In the genomic region with DNA sequence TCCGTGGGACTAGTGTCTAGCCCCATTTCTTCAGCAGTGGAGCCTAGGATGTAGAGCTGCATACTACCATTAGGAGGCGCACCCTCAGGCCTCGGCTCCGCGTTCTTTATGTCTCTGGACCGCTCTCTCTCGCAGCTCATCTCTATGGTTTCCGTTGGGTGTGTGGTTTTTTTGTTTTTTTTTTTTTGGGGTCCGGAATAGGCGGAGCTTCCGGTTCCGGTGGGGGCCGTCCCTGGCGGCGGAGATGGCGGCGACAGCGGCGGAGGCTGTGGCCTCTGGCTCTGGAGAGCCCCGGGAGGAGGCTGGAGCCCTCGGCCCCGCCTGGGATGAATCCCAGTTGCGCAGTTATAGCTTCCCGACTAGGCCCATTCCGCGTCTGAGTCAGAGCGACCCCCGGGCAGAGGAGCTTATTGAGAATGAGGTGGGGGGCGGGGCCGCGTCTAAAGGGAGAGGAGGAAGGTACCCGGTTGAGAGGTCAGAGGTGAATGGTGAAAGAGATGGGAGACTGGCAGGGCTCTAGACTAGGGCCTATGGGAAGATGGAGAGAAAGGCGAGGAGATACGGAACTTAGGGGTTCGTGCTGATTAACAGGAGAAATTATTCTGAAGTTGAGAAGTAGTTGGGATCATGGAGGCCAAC, we compare ENCODE assay signal across 8 cellular contexts. TPM values are rescaled to one million over a fixed set of nuclear protein-coding genes. Genes with fewer than 3 reads are reported as not detected.
A peak's percentile ranks its signal among the peaks of the same experiment; 100 is the strongest.
DNase-seq lines count a peak whose midpoint lies in the region; ATAC-seq and TF ChIP-seq lines count a peak whose summit lies in the region.

HIF1AN (plus strand) TSS at position 229 of the 639 bp plus-strand sequence; CDS start at position 245, 16 bp downstream.

- intact Hi-C loops in A673 (cut with micrococcal nuclease; ENCODE audit: unreplicated experiment) = no loop called here

- DNase-seq in A673 (ENCODE audit: low spot score) (peak; percentile 98), NCI-H2107 treated with DMSO at 0.1 percent for 48 hours (lab: John Stamatoyannopoulos, UW; ENCODE audit: unreplicated experiment) (peak; percentile 92), UCSD-AML1 (lab: John Stamatoyannopoulos, UW; ENCODE audit: unreplicated experiment) (peak; percentile 88), brain pericyte (ENCODE audit: low read depth, low spot score) (peak; percentile 67)

- peaks cover 25% of the 10 kb centered on the region for H3K36me3 ChIP-seq in A673 (ENCODE audit: insufficient read depth, low read length, poor library complexity, severe bottlenecking)
- peaks cover 28% of the 10 kb centered on the region for H3K36me3 ChIP-seq in iPS-18a (ENCODE audit: control insufficient read depth, low read depth, low read length)
- peaks cover 21% of the 10 kb centered on the region for H3K36me3 ChIP-seq in skeletal muscle satellite cell (ENCODE audit: insufficient read depth, low read length)

- CTCF ChIA-PET in A673 (lab: Charles Lee) = interaction anchor here (0.6 to 1.9 kb wide), 6 partner anchors 9 to 1246 kb away, joined by 3 to 18 read pairs (median 4); no protein-coding TSS in a partner anchor

- TF ChIP-seq POLR2A in GM18526 (IDR thresholded peaks at IDR 0.05; ENCODE audit: extremely low read depth, insufficient read length) = peak; percentile 97

- H3K4me3 ChIP-seq in A673 (ENCODE audit: low read depth, low read length, poor library complexity, severe bottlenecking) (peak within 1 kb of the TSS; percentile 89), iPS-18a (ENCODE audit: low read length) (peak within 1 kb of the TSS; percentile 89), skeletal muscle satellite cell (ENCODE audit: low read length) (peak within 1 kb of the TSS; percentile 86)

- BruUV-seq in A673 (replicated peaks; lab: Mats Ljungman, UMichigan) = no TSS peak

- peak within 1 kb of the TSS; percentile 94 for H3K4me2 ChIP-seq in skeletal muscle satellite cell (ENCODE audit: low read length)

- H3K4me1 ChIP-seq in A673 (ENCODE audit: insufficient read depth, low read length, poor library complexity, severe bottlenecking) (peaks cover 13% of the 10 kb centered on the region), iPS-18a (ENCODE audit: control insufficient read depth, low read depth, low read length) (peaks cover 3% of the 10 kb centered on the region), skeletal muscle satellite cell (ENCODE audit: control insufficient read depth, insufficient read depth, low read length) (peaks cover 23% of the 10 kb centered on the region)

- H3K27ac ChIP-seq in A673 (ENCODE audit: low read depth, low read length, poor library complexity, severe bottlenecking) = peak within 1 kb of the TSS; percentile 49
- no peak within 1 kb of the TSS for H3K27ac ChIP-seq in iPS-18a (ENCODE audit: low read length)

- POLR2A ChIA-PET in A673 (lab: Charles Lee; ENCODE audit: low non-redundant PET) = interaction anchor here (0.6 to 0.7 kb wide), 4 partner anchors 15 to 153 kb away, joined by 3 to 7 read pairs (median 4); no protein-coding TSS in a partner anchor

- TF ChIP-seq CTCF in A673 (conservative IDR thresholded peaks at IDR 0.05; ENCODE audit: low read depth, low read length) = peak; percentile 99

- no peaks in the 10 kb centered on the region for H3K9me3 ChIP-seq in A673 (ENCODE audit: low read depth, low read length, poor library complexity, severe bottlenecking)
- H3K9me3 ChIP-seq in iPS-18a (ENCODE audit: control insufficient read depth, low read depth, low read length) = no peaks in the 10 kb centered on the region
- H3K9me3 ChIP-seq in skeletal muscle satellite cell (replicated peaks; ENCODE audit: low read length) = no peaks in the 10 kb centered on the region

- H3K9ac ChIP-seq in iPS-18a (ENCODE audit: low read length) = peak within 1 kb of the TSS; percentile 41
- H3K9ac ChIP-seq in skeletal muscle satellite cell (ENCODE audit: low read depth, low read length) = peak within 1 kb of the TSS; percentile 81

- H3K27me3 ChIP-seq in A673 (replicated peaks; ENCODE audit: insufficient read depth, low read depth, low read length, poor library complexity) (no peaks in the 10 kb centered on the region), iPS-18a (ENCODE audit: control insufficient read depth, insufficient read depth, low read length) (no peaks in the 10 kb centered on the region), skeletal muscle satellite cell (ENCODE audit: control insufficient read depth, insufficient read depth, low read length) (no peaks in the 10 kb centered on the region)

- peak; percentile 98 for ATAC-seq in HG03066 (IDR thresholded peaks at IDR 0.05; ENCODE audit: low read depth, unreplicated experiment)

RNA-seq across cellular contexts. Expression of gene HIF1AN, which starts in this region (rescaled TPM):
- total RNA-seq in A673 (2021) = 49.0 and 57.6 TPM in 2 replicates
- total RNA-seq in skeletal muscle satellite cell (2012; rRNA removed) = 7.0 and 7.1 TPM in 2 replicates
